5 cellular contexts compared by ENCODE assay signal in the genomic region with DNA sequence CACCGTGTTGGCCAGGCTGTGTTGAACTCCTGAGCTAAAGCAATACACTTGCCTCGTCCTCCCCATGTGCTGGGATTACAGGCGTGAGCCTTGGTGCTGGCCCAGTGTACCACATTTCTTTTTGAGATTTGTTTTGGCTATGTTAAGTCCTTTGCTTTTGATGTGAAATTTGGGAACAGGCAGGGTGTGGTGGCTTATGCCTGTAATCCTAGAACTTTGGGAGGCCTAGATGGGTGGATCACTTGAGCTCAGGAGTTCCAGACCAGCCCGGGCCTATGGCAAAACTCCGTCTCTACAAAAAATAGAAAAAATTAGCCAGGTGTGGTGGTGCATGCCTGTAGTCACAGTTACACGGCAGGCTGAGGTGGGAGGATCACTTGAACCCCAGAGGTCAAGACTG.
"Had no signal": no experiment of that assay in that cellular context is flagged by ENCODE, and none has a peak within 500 bp of the region (broad histone marks: within the 10 kb centered on the region; RNA-seq: fewer than 3 reads in every experiment).

No MANE protein-coding gene starts in this region.

- DNase-seq: H9, HCEC 1CT, IMR-90 had no signal

- H3K4me3 ChIP-seq: GM23338, K562 had no signal

- H3K4me2 ChIP-seq: GM23338 had no signal

- ATAC-seq: GM23338, K562 had no signal

- H2AFZ ChIP-seq: GM23338 had no signal
